In genomic region chr18:73136134-73136533, GRCh38 we compare ENCODE assay signal across 9 cellular contexts.
A peak's percentile ranks its signal among the peaks of the same experiment; 100 is the strongest.
DNase-seq lines count a peak whose midpoint lies in the region; ATAC-seq and TF ChIP-seq lines count a peak whose summit lies in the region.
"Had no signal": no experiment of that assay in that cellular context is flagged by ENCODE, and none has a peak within 500 bp of the region (broad histone marks: within the 10 kb centered on the region; RNA-seq: fewer than 3 reads in every experiment).

No MANE protein-coding gene starts in this region.

- no peak for ATAC-seq in GM18861 (IDR thresholded peaks at IDR 0.05; ENCODE audit: unreplicated experiment)

- H3K36me3 Mint-ChIP-seq in neural crest cell (ENCODE audit: low read depth) (no peaks in the 10 kb centered on the region), glutamatergic neuron (ENCODE audit: unreplicated experiment) (no peaks in the 10 kb centered on the region)
- H3K36me3 Mint-ChIP-seq in activated naive CD4-positive, alpha-beta T cell treated with anti-CD3 and anti-CD28 coated beads, Interleukin-2, amount 10 ng/mL, durations not matched to agents 7 days and 5 days: no peaks in the 10 kb centered on the region

- no peaks in the 10 kb centered on the region for H3K79me2 ChIP-seq in SU-DHL-6 (ENCODE audit: insufficient read depth, low read length)

- DNase-seq in NCI-H1092 treated with DMSO at 0.1 percent for 48 hours (lab: John Stamatoyannopoulos, UW): peak; percentile 56
- DNase-seq in NCI-H1092 (lab: John Stamatoyannopoulos, UW): no peak
- peak; percentile 0 for DNase-seq in KBM-7
- no peak for DNase-seq in neural crest cell (ENCODE audit: low read depth, low spot score)
- DNase-seq in activated naive CD4-positive, alpha-beta T cell treated with anti-CD3 and anti-CD28 coated beads, Interleukin-2, amount 10 ng/mL, durations not matched to agents 7 days and 5 days: no peak
- no peak for DNase-seq in glutamatergic neuron

- no peak overlapping the region for H3K4me3 ChIP-seq in SU-DHL-6 (ENCODE audit: insufficient read depth, low read length, poor library complexity, severe bottlenecking)
- H3K4me3 ChIP-seq: lung had no signal

- no peak overlapping the region for H3K27ac ChIP-seq in SU-DHL-6 (ENCODE audit: low read depth, low read length)

- H3K27me3 Mint-ChIP-seq in neural crest cell (ENCODE audit: low read depth): no peaks in the 10 kb centered on the region
- H3K27me3 Mint-ChIP-seq in activated naive CD4-positive, alpha-beta T cell treated with anti-CD3 and anti-CD28 coated beads, Interleukin-2, amount 10 ng/mL, durations not matched to agents 7 days and 5 days: no peaks in the 10 kb centered on the region
- no peaks in the 10 kb centered on the region for H3K27me3 Mint-ChIP-seq in glutamatergic neuron (ENCODE audit: unreplicated experiment)

- no peaks in the 10 kb centered on the region for H3K9me3 Mint-ChIP-seq in neural crest cell
- peaks cover 6% of the 10 kb centered on the region for H3K9me3 Mint-ChIP-seq in activated naive CD4-positive, alpha-beta T cell treated with anti-CD3 and anti-CD28 coated beads, Interleukin-2, amount 10 ng/mL, durations not matched to agents 7 days and 5 days
- no peaks in the 10 kb centered on the region for H3K9me3 Mint-ChIP-seq in glutamatergic neuron (ENCODE audit: unreplicated experiment)

- H3K9me3 ChIP-seq in SU-DHL-6 (ENCODE audit: insufficient read depth, low read length): no peaks in the 10 kb centered on the region

- H3K9me2 ChIP-seq in SU-DHL-6 (replicated peaks; ENCODE audit: insufficient read depth, low read length): no peaks in the 10 kb centered on the region

- H3K27me3 ChIP-seq in SU-DHL-6 (ENCODE audit: low read length): no peaks in the 10 kb centered on the region

- H3K4me3 Mint-ChIP-seq in neural crest cell: no peak overlapping the region
- no peak overlapping the region for H3K4me3 Mint-ChIP-seq in activated naive CD4-positive, alpha-beta T cell treated with anti-CD3 and anti-CD28 coated beads, Interleukin-2, amount 10 ng/mL, durations not matched to agents 7 days and 5 days
- H3K4me3 Mint-ChIP-seq in glutamatergic neuron (ENCODE audit: unreplicated experiment): no peak overlapping the region

- H3K9ac ChIP-seq in SU-DHL-6 (ENCODE audit: low read length): no peak overlapping the region

- TF ChIP-seq CTCF in SU-DHL-6 (IDR thresholded peaks at IDR 0.05; ENCODE audit: insufficient read depth, low read length, poor library complexity, severe bottlenecking): peak; percentile 29
- peak; percentile 66 for TF ChIP-seq CTCF in neural crest cell (conservative IDR thresholded peaks at IDR 0.05)
- no peak for TF ChIP-seq CTCF in glutamatergic neuron (IDR thresholded peaks at IDR 0.05; ENCODE audit: partially characterized antibody, unreplicated experiment)

- no peak overlapping the region for H3K4me2 ChIP-seq in SU-DHL-6 (ENCODE audit: low read depth, low read length, poor library complexity, severe bottlenecking)

- H3K36me3 ChIP-seq in SU-DHL-6 (ENCODE audit: low read length): no peaks in the 10 kb centered on the region

- CTCF ChIA-PET in activated naive CD4-positive, alpha-beta T cell treated with anti-CD3 and anti-CD28 coated beads, Interleukin-2, amount 10 ng/mL, durations not matched to agents 7 days and 5 days (lab: Charles Lee): interaction anchor here (0.9 kb wide), 1 partner anchor 383 kb away, joined by 3 read pairs; no protein-coding TSS in a partner anchor

- no peaks in the 10 kb centered on the region for H3F3A ChIP-seq in SU-DHL-6 (ENCODE audit: insufficient read depth)

- H4K20me1 ChIP-seq in SU-DHL-6 (ENCODE audit: low read depth, low read length): no peaks in the 10 kb centered on the region

- no peak overlapping the region for H2AFZ ChIP-seq in SU-DHL-6 (ENCODE audit: low read depth, low read length, severe bottlenecking)

- in situ Hi-C loops in KBM-7 (cut with MboI; ENCODE audit: low pct_unique_long_range_greater_than_20kb, low sequenced_read_pairs): no loop called here

- H3K27ac Mint-ChIP-seq in neural crest cell (ENCODE audit: unreplicated experiment): no peak overlapping the region
- H3K27ac Mint-ChIP-seq in activated naive CD4-positive, alpha-beta T cell treated with anti-CD3 and anti-CD28 coated beads, Interleukin-2, amount 10 ng/mL, durations not matched to agents 7 days and 5 days: no peak overlapping the region
- no peak overlapping the region for H3K27ac Mint-ChIP-seq in glutamatergic neuron (ENCODE audit: unreplicated experiment)

- H3K4me1 Mint-ChIP-seq in neural crest cell: no peaks in the 10 kb centered on the region
- H3K4me1 Mint-ChIP-seq in activated naive CD4-positive, alpha-beta T cell treated with anti-CD3 and anti-CD28 coated beads, Interleukin-2, amount 10 ng/mL, durations not matched to agents 7 days and 5 days: no peaks in the 10 kb centered on the region
- no peaks in the 10 kb centered on the region for H3K4me1 Mint-ChIP-seq in glutamatergic neuron (ENCODE audit: low read depth, unreplicated experiment)

Comparison
In these comparisons a context has a peak if more than half of its experiments do, and no peak if none do; other contexts are left out.
1. DNase-seq: peak in NCI-H1092 treated with DMSO at 0.1 percent for 48 hours (single experiment) and KBM-7 (single experiment); none in NCI-H1092 (single experiment), neural crest cell (single experiment), activated naive CD4-positive, alpha-beta T cell treated with anti-CD3 and anti-CD28 coated beads, Interleukin-2, amount 10 ng/mL, durations not matched to agents 7 days and 5 days (single experiment) and glutamatergic neuron (single experiment).